ENCODE assay signal across 1 cellular context in the genomic region with DNA sequence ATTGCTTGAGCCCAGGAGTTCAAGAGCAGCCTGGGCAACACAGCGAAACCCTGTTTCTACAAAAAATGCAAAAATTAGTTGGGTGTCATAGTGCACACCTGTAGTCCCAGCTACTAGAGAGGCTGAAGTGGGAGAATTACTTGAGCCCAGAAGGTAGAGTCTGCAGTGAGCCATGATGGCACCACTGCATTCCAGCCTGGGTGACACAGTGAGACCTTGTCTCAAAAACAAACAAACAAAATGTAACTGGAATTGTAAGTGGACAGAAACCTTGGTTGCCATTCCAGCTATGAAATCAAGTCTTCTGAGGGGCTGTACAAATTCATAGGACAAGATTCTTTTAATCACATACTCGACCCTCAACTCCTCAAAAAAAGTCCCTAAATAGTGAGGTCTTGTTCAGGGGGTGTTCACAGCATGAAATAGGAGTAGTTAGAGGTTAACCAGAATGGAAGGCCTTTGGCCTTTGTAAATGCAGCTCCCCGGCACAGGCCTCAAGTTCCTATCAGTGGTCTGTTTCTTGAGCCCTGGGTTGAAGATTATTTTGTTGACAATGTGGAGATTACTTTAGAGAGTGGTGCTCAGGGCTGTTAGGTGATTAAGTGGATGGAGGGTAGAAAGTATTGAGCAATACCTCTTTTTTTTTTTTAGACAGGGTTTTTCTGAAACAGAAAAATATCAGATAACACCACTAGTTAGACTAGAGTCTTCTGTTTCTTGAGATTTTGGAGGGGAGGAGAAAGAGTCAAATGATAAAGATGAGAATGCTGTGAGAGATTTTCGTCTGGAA.
A peak's percentile ranks its signal among the peaks of the same experiment; 100 is the strongest.
TF ChIP-seq lines count a peak whose summit lies in the region.

No MANE protein-coding gene starts in this region.

TF ChIP-seq in HepG2, 621 proteins besides CTCF, POLR2A, EP300 and RAD21 (continued from another document and continues in another):
- TF ChIP-seq ZNF562 (CRISPR knock-in tag; IDR thresholded peaks at IDR 0.05; ENCODE audit: borderline replicate concordance) (no peak), POLR2AphosphoS5 (IDR thresholded peaks at IDR 0.05; ENCODE audit: low read depth, low read length) (no peak), ZNF761 (CRISPR knock-in tag; conservative IDR thresholded peaks at IDR 0.05) (no peak), SOX6 (IDR thresholded peaks at IDR 0.05) (no peak), SOX6 (CRISPR knock-in tag; IDR thresholded peaks at IDR 0.05) (peak; percentile 86), RFX1 (IDR thresholded peaks at IDR 0.05) (no peak), ZNF572 (CRISPR knock-in tag; IDR thresholded peaks at IDR 0.05) (no peak), ZFP41 (CRISPR knock-in tag; IDR thresholded peaks at IDR 0.05; ENCODE audit: borderline replicate concordance) (no peak), ZNF776 (CRISPR knock-in tag; IDR thresholded peaks at IDR 0.05) (no peak), KLF6 (CRISPR knock-in tag; IDR thresholded peaks at IDR 0.05) (no peak), U2AF1 (optimal IDR thresholded peaks at IDR 0.05; ENCODE audit: low read depth, low read length) (no peak), POLR2AphosphoS2 (IDR thresholded peaks at IDR 0.05; ENCODE audit: low read depth, low read length) (no peak), ZMYM3 (CRISPR knock-in tag; IDR thresholded peaks at IDR 0.05) (no peak), ZNF629 (CRISPR knock-in tag; conservative IDR thresholded peaks at IDR 0.05) (no peak), DNMT1 (CRISPR knock-in tag; IDR thresholded peaks at IDR 0.05) (no peak), ZNF180 (CRISPR knock-in tag; IDR thresholded peaks at IDR 0.05; ENCODE audit: borderline replicate concordance, low read depth) (no peak), MXI1 (IDR thresholded peaks at IDR 0.05; ENCODE audit: borderline replicate concordance, low read depth, low read length) (no peak), ESRRA (CRISPR knock-in tag; IDR thresholded peaks at IDR 0.05; ENCODE audit: low read depth) (0 out of 2 replicates have a peak, but pooled peaks have one; percentile 16), ARID2 (CRISPR knock-in tag; IDR thresholded peaks at IDR 0.05; ENCODE audit: borderline replicate concordance) (no peak), ZSCAN25 (CRISPR knock-in tag; IDR thresholded peaks at IDR 0.05) (no peak), KAT2B (IDR thresholded peaks at IDR 0.05; ENCODE audit: borderline replicate concordance, low read depth, low read length) (no peak), SUZ12 (IDR thresholded peaks at IDR 0.05; ENCODE audit: low read depth, low read length) (no peak), HNRNPL (IDR thresholded peaks at IDR 0.05; ENCODE audit: low read depth, low read length) (no peak), SIN3A (IDR thresholded peaks at IDR 0.05; ENCODE audit: borderline replicate concordance, low read depth, low read length) (no peak), ZNF354B (CRISPR knock-in tag; IDR thresholded peaks at IDR 0.05) (no peak), RBM39 (IDR thresholded peaks at IDR 0.05; ENCODE audit: low read depth, low read length, poor library complexity, severe bottlenecking) (no peak), ZNF550 (CRISPR knock-in tag; IDR thresholded peaks at IDR 0.05; ENCODE audit: borderline replicate concordance) (no peak), ZNF343 (CRISPR knock-in tag; IDR thresholded peaks at IDR 0.05) (no peak), TSC22D2 (CRISPR knock-in tag; IDR thresholded peaks at IDR 0.05; ENCODE audit: borderline replicate concordance) (no peak), ZNF20 (CRISPR knock-in tag; IDR thresholded peaks at IDR 0.05) (no peak), NFIC (IDR thresholded peaks at IDR 0.05; ENCODE audit: low read length) (peak; percentile 47; the same call in 1 of the 2 replicates), HNF4A (CRISPR knock-in tag; IDR thresholded peaks at IDR 0.05) (peak; percentile 74), IRX3 (CRISPR knock-in tag; IDR thresholded peaks at IDR 0.05; ENCODE audit: borderline replicate concordance, low read depth) (no peak), ZNF672 (CRISPR knock-in tag; IDR thresholded peaks at IDR 0.05) (no peak), RXRA (CRISPR knock-in tag; IDR thresholded peaks at IDR 0.05) (no peak), ZBTB38 (CRISPR knock-in tag; IDR thresholded peaks at IDR 0.05) (no peak), SOX13 (IDR thresholded peaks at IDR 0.05) (no peak), SOX13 (CRISPR knock-in tag; conservative IDR thresholded peaks at IDR 0.05 in 1 of 2, IDR thresholded peaks at IDR 0.05 in 1 of 2) (peak in 1 of 2 experiments; percentile 74; a peak in 2 of 4 replicates), JUND (CRISPR knock-in tag; IDR thresholded peaks at IDR 0.05) (no peak), KDM4B (CRISPR knock-in tag; IDR thresholded peaks at IDR 0.05) (no peak), MED1 (CRISPR knock-in tag; IDR thresholded peaks at IDR 0.05) (peak; percentile 32; the same call in 1 of the 2 replicates)
- TF ChIP-seq, protein P1, sequence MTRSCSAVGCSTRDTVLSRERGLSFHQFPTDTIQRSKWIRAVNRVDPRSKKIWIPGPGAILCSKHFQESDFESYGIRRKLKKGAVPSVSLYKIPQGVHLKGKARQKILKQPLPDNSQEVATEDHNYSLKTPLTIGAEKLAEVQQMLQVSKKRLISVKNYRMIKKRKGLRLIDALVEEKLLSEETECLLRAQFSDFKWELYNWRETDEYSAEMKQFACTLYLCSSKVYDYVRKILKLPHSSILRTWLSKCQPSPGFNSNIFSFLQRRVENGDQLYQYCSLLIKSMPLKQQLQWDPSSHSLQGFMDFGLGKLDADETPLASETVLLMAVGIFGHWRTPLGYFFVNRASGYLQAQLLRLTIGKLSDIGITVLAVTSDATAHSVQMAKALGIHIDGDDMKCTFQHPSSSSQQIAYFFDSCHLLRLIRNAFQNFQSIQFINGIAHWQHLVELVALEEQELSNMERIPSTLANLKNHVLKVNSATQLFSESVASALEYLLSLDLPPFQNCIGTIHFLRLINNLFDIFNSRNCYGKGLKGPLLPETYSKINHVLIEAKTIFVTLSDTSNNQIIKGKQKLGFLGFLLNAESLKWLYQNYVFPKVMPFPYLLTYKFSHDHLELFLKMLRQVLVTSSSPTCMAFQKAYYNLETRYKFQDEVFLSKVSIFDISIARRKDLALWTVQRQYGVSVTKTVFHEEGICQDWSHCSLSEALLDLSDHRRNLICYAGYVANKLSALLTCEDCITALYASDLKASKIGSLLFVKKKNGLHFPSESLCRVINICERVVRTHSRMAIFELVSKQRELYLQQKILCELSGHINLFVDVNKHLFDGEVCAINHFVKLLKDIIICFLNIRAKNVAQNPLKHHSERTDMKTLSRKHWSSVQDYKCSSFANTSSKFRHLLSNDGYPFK (CRISPR knock-in tag; IDR thresholded peaks at IDR 0.05; ENCODE audit: borderline replicate concordance): no peak
- TF ChIP-seq, protein P2, sequence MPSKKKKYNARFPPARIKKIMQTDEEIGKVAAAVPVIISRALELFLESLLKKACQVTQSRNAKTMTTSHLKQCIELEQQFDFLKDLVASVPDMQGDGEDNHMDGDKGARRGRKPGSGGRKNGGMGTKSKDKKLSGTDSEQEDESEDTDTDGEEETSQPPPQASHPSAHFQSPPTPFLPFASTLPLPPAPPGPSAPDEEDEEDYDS (CRISPR knock-in tag; IDR thresholded peaks at IDR 0.05): no peak
- TF ChIP-seq, protein P3, sequence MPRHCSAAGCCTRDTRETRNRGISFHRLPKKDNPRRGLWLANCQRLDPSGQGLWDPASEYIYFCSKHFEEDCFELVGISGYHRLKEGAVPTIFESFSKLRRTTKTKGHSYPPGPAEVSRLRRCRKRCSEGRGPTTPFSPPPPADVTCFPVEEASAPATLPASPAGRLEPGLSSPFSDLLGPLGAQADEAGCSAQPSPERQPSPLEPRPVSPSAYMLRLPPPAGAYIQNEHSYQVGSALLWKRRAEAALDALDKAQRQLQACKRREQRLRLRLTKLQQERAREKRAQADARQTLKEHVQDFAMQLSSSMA (CRISPR knock-in tag; IDR thresholded peaks at IDR 0.05): no peak
- TF ChIP-seq, protein P4, sequence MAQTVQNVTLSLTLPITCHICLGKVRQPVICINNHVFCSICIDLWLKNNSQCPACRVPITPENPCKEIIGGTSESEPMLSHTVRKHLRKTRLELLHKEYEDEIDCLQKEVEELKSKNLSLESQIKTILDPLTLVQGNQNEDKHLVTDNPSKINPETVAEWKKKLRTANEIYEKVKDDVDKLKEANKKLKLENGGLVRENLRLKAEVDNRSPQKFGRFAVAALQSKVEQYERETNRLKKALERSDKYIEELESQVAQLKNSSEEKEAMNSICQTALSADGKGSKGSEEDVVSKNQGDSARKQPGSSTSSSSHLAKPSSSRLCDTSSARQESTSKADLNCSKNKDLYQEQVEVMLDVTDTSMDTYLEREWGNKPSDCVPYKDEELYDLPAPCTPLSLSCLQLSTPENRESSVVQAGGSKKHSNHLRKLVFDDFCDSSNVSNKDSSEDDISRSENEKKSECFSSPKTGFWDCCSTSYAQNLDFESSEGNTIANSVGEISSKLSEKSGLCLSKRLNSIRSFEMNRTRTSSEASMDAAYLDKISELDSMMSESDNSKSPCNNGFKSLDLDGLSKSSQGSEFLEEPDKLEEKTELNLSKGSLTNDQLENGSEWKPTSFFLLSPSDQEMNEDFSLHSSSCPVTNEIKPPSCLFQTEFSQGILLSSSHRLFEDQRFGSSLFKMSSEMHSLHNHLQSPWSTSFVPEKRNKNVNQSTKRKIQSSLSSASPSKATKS (CRISPR knock-in tag; IDR thresholded peaks at IDR 0.05): no peak
- TF ChIP-seq, protein P5, sequence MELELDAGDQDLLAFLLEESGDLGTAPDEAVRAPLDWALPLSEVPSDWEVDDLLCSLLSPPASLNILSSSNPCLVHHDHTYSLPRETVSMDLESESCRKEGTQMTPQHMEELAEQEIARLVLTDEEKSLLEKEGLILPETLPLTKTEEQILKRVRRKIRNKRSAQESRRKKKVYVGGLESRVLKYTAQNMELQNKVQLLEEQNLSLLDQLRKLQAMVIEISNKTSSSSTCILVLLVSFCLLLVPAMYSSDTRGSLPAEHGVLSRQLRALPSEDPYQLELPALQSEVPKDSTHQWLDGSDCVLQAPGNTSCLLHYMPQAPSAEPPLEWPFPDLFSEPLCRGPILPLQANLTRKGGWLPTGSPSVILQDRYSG (CRISPR knock-in tag; IDR thresholded peaks at IDR 0.05): no peak
- TF ChIP-seq, protein P6, sequence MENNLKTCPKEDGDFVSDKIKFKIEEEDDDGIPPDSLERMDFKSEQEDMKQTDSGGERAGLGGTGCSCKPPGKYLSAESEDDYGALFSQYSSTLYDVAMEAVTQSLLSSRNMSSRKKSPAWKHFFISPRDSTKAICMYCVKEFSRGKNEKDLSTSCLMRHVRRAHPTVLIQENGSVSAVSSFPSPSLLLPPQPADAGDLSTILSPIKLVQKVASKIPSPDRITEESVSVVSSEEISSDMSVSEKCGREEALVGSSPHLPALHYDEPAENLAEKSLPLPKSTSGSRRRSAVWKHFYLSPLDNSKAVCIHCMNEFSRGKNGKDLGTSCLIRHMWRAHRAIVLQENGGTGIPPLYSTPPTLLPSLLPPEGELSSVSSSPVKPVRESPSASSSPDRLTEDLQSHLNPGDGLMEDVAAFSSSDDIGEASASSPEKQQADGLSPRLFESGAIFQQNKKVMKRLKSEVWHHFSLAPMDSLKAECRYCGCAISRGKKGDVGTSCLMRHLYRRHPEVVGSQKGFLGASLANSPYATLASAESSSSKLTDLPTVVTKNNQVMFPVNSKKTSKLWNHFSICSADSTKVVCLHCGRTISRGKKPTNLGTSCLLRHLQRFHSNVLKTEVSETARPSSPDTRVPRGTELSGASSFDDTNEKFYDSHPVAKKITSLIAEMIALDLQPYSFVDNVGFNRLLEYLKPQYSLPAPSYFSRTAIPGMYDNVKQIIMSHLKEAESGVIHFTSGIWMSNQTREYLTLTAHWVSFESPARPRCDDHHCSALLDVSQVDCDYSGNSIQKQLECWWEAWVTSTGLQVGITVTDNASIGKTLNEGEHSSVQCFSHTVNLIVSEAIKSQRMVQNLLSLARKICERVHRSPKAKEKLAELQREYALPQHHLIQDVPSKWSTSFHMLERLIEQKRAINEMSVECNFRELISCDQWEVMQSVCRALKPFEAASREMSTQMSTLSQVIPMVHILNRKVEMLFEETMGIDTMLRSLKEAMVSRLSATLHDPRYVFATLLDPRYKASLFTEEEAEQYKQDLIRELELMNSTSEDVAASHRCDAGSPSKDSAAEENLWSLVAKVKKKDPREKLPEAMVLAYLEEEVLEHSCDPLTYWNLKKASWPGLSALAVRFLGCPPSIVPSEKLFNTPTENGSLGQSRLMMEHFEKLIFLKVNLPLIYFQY (CRISPR knock-in tag; IDR thresholded peaks at IDR 0.05; ENCODE audit: borderline replicate concordance): no peak
- TF ChIP-seq, protein P7, sequence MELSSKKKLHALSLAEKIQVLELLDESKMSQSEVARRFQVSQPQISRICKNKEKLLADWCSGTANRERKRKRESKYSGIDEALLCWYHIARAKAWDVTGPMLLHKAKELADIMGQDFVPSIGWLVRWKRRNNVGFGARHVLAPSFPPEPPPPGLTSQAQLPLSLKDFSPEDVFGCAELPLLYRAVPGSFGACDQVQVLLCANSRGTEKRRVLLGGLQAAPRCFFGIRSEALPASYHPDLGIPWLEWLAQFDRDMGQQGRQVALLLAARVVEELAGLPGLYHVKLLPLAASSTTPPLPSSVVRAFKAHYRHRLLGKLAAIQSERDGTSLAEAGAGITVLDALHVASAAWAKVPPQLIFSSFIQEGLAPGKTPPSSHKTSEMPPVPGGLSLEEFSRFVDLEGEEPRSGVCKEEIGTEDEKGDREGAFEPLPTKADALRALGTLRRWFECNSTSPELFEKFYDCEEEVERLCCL (CRISPR knock-in tag; IDR thresholded peaks at IDR 0.05; ENCODE audit: borderline replicate concordance): no peak
- TF ChIP-seq, protein P8, sequence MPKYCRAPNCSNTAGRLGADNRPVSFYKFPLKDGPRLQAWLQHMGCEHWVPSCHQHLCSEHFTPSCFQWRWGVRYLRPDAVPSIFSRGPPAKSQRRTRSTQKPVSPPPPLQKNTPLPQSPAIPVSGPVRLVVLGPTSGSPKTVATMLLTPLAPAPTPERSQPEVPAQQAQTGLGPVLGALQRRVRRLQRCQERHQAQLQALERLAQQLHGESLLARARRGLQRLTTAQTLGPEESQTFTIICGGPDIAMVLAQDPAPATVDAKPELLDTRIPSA (CRISPR knock-in tag; IDR thresholded peaks at IDR 0.05; ENCODE audit: borderline replicate concordance): no peak
- TF ChIP-seq, protein P9, sequence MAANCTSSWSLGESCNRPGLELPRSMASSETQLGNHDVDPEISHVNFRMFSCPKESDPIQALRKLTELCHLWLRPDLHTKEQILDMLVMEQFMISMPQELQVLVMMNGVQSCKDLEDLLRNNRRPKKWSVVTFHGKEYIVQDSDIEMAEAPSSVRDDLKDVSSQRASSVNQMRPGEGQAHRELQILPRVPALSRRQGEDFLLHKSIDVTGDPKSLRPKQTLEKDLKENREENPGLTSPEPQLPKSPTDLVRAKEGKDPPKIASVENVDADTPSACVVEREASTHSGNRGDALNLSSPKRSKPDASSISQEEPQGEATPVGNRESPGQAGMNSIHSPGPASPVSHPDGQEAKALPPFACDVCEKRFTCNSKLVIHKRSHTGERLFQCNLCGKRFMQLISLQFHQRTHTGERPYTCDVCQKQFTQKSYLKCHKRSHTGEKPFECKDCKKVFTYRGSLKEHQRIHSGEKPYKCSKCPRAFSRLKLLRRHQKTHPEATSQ (CRISPR knock-in tag; IDR thresholded peaks at IDR 0.05; ENCODE audit: borderline replicate concordance): peak; percentile 16; the same call in 1 of the 2 replicates
- TF ChIP-seq, protein P10, sequence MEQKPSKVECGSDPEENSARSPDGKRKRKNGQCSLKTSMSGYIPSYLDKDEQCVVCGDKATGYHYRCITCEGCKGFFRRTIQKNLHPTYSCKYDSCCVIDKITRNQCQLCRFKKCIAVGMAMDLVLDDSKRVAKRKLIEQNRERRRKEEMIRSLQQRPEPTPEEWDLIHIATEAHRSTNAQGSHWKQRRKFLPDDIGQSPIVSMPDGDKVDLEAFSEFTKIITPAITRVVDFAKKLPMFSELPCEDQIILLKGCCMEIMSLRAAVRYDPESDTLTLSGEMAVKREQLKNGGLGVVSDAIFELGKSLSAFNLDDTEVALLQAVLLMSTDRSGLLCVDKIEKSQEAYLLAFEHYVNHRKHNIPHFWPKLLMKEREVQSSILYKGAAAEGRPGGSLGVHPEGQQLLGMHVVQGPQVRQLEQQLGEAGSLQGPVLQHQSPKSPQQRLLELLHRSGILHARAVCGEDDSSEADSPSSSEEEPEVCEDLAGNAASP (CRISPR knock-in tag; IDR thresholded peaks at IDR 0.05; ENCODE audit: borderline replicate concordance): no peak
